ENCODE assay signal across 11 cellular contexts in the genomic region with DNA sequence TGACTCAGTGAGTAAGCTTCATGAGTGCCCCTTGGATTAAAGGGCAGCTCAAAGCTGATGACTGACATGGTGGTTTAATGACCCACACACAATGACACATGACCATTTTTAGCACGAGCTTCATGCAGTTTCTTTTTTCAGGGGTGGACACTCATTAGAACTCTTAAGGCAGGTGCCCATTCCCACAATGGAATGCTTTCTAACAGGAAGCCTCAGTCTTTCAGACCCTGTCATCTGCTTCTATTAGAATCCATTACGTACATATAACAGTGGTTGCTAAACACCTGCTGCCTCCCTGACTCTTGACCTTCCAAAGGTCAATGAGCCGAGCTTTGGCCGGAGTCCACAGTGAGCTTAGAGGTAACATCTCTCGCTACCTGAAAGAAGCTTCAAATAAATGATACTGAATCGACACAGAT. TPM values are rescaled to one million over a fixed set of nuclear protein-coding genes. Genes with fewer than 3 reads are reported as not detected.
DNase-seq lines count a peak whose midpoint lies in the region; ATAC-seq, FAIRE-seq and TF ChIP-seq lines count a peak whose summit lies in the region.
"Had no signal": no experiment of that assay in that cellular context is flagged by ENCODE, and none has a peak within 500 bp of the region (broad histone marks: within the 10 kb centered on the region; RNA-seq: fewer than 3 reads in every experiment).

No MANE protein-coding gene starts in this region.

- H3K9me3 ChIP-seq in heart left ventricle (peaks cover 0 to 7% (median 0%) of the 10 kb centered on the region in 12 donors), mesenchymal stem cell (ENCODE audit: control insufficient read depth, low read length) (peaks cover 3% of the 10 kb centered on the region), uterus (no peaks in the 10 kb centered on the region)
- no peaks in the 10 kb centered on the region for H3K9me3 ChIP-seq in effector memory CD4-positive, alpha-beta T cell (ENCODE audit: control insufficient read depth, low read length)
- H3K9me3 ChIP-seq: body of pancreas had no signal

- no peak for TF ChIP-seq CTCF in heart left ventricle (IDR thresholded peaks at IDR 0.05)
- TF ChIP-seq CTCF in bronchial epithelial cell (IDR thresholded peaks at IDR 0.05; ENCODE audit: insufficient read depth, low read length, severe bottlenecking): no peak
- no peak for TF ChIP-seq CTCF in uterus (IDR thresholded peaks at IDR 0.05)

- no peaks in the 10 kb centered on the region for H3K27me3 Mint-ChIP-seq in activated T-cell treated with anti-CD3 and anti-CD28 coated beads, Interleukin-2, amount 50 U/mL, for 4 hours (ENCODE audit: low read depth)

- H3K4me1 ChIP-seq in heart left ventricle (peaks cover 0 to 38% (median 27%) of the 10 kb centered on the region in 12 donors), mesenchymal stem cell (ENCODE audit: control insufficient read depth, insufficient read depth, low read depth, low read length) (peaks cover 11% of the 10 kb centered on the region), uterus (peaks cover 13 to 23% of the 10 kb centered on the region in 2 donors)
- no peaks in the 10 kb centered on the region for H3K4me1 ChIP-seq in effector memory CD4-positive, alpha-beta T cell (ENCODE audit: control insufficient read depth, insufficient read depth, low read length, poor library complexity, severe bottlenecking)

- WGBS in heart left ventricle, 4 donors: 69 to 79% (median 76%) methylated on average over 6 of the region's 6 CpGs
- 52% methylated on average over 6 of the region's 6 CpGs for WGBS in mesenchymal stem cell

- H2BK5ac ChIP-seq in mesenchymal stem cell (ENCODE audit: low read depth, low read length, poor library complexity, severe bottlenecking): no peak overlapping the region

- TF ChIP-seq POLR2A in heart left ventricle (IDR thresholded peaks at IDR 0.05): no peak
- no peak for TF ChIP-seq POLR2A in uterus (IDR thresholded peaks at IDR 0.05)

- H3K79me1 ChIP-seq in mesenchymal stem cell (replicated peaks; ENCODE audit: low read length, poor library complexity, severe bottlenecking): no peaks in the 10 kb centered on the region

- H3K23ac ChIP-seq in mesenchymal stem cell (ENCODE audit: low read length in 2 of 2): no peak overlapping the region

- intact Hi-C loops in heart left ventricle (cut with DNase I): loop anchor here in 7 of 10 donors (2.0 to 10.0 kb wide), 6 partner anchors 48 to 285 kb away; partner anchors contain the start of genes ELAPOR1 (in 2 of the 7) and GPSM2 (in 1 of the 7)
- intact Hi-C loops in left ventricle myocardium superior (cut with micrococcal nuclease): no loop called here
- intact Hi-C loops in uterus (cut with DNase I; ENCODE audit: low total_unique reads): no loop called here

- no peak overlapping the region for H2AFZ ChIP-seq in mesenchymal stem cell (ENCODE audit: low read depth, low read length)

- H3K4me3 ChIP-seq in heart left ventricle: no peak overlapping the region
- no peak overlapping the region for H3K4me3 ChIP-seq in bronchial epithelial cell (ENCODE audit: low read depth, low read length)
- peak overlapping the region in 1 of 2 experiments; percentile 66 for H3K4me3 ChIP-seq in mesenchymal stem cell (ENCODE audit: insufficient read depth in 1 of 2, low read depth in 1 of 2, low read length in 2 of 2)
- H3K4me3 ChIP-seq in uterus: no peak overlapping the region
- H3K4me3 ChIP-seq in effector memory CD4-positive, alpha-beta T cell (ENCODE audit: insufficient read depth, low read depth, low read length, poor library complexity, severe bottlenecking): no peak overlapping the region
- H3K4me3 ChIP-seq: body of pancreas had no signal

- H3K4me1 Mint-ChIP-seq in activated T-cell treated with anti-CD3 and anti-CD28 coated beads, Interleukin-2, amount 50 U/mL, for 4 hours (ENCODE audit: low read depth): peaks cover 2% of the 10 kb centered on the region

- H3K36me3 ChIP-seq in heart left ventricle (no peaks in the 10 kb centered on the region), bronchial epithelial cell (ENCODE audit: control insufficient read depth, insufficient read depth, low read length) (no peaks in the 10 kb centered on the region), mesenchymal stem cell (ENCODE audit: control insufficient read depth in 1 of 2, insufficient read depth in 2 of 2, low read depth in 1 of 2, low read length in 2 of 2) (no peaks in the 10 kb centered on the region), uterus (no peaks in the 10 kb centered on the region)
- H3K36me3 ChIP-seq in effector memory CD4-positive, alpha-beta T cell (ENCODE audit: control insufficient read depth, insufficient read depth, low read length): no peaks in the 10 kb centered on the region

- H3K27me3 ChIP-seq in heart left ventricle: no peaks in the 10 kb centered on the region
- H3K27me3 ChIP-seq in bronchial epithelial cell (ENCODE audit: control insufficient read depth, insufficient read depth, low read length): no peaks in the 10 kb centered on the region
- H3K27me3 ChIP-seq in mesenchymal stem cell (ENCODE audit: control insufficient read depth in 1 of 2, insufficient read depth in 1 of 2, low read length in 2 of 2): no peaks in the 10 kb centered on the region
- H3K27me3 ChIP-seq in uterus: no peaks in the 10 kb centered on the region
- no peaks in the 10 kb centered on the region for H3K27me3 ChIP-seq in effector memory CD4-positive, alpha-beta T cell (replicated peaks; ENCODE audit: control insufficient read depth, insufficient read depth, low read length, poor library complexity, severe bottlenecking)
- H3K27me3 ChIP-seq: body of pancreas had no signal

- peak overlapping the region in 1 of 2 experiments; percentile 57 for H2BK12ac ChIP-seq in mesenchymal stem cell (ENCODE audit: low read length in 2 of 2)

- no peak overlapping the region for H2BK15ac ChIP-seq in mesenchymal stem cell (ENCODE audit: low read depth, poor library complexity, severe bottlenecking)

- ATAC-seq in heart left ventricle (peak in 1 of 4 donors; percentile 9), left ventricle myocardium superior (no peak)
- ATAC-seq in activated T-cell treated with anti-CD3 and anti-CD28 coated beads, Interleukin-2, amount 50 U/mL, for 4 hours: no peak

- no peak overlapping the region for H3K14ac ChIP-seq in mesenchymal stem cell (ENCODE audit: low read length in 2 of 2)

- H3K4ac ChIP-seq in mesenchymal stem cell (ENCODE audit: low read depth in 1 of 2, low read length in 2 of 2): peak overlapping the region; percentile 24 to 89

- no peak overlapping the region for H4K91ac ChIP-seq in mesenchymal stem cell (ENCODE audit: low read length)

- H3K27ac ChIP-seq in heart left ventricle (peak overlapping the region in 8 of 12 donors; percentile 30 to 88 (median 74)), mesenchymal stem cell (ENCODE audit: low read length, poor library complexity, severe bottlenecking) (no peak overlapping the region), uterus (peak overlapping the region; percentile 85 to 92)
- H3K27ac ChIP-seq in effector memory CD4-positive, alpha-beta T cell (ENCODE audit: insufficient read depth, low read length, poor library complexity, severe bottlenecking): no peak overlapping the region

- H3K18ac ChIP-seq in mesenchymal stem cell (ENCODE audit: low read depth in 1 of 2, low read length in 2 of 2): no peak overlapping the region

- no peak overlapping the region for H3K4me3 Mint-ChIP-seq in activated T-cell treated with anti-CD3 and anti-CD28 coated beads, Interleukin-2, amount 50 U/mL, for 4 hours

- FAIRE-seq in bronchial epithelial cell (lab: Jason Lieb, UNC): no peak

- no peaks in the 10 kb centered on the region for H3K36me3 Mint-ChIP-seq in activated T-cell treated with anti-CD3 and anti-CD28 coated beads, Interleukin-2, amount 50 U/mL, for 4 hours (ENCODE audit: insufficient read depth)

- no peak overlapping the region for H2BK120ac ChIP-seq in mesenchymal stem cell (ENCODE audit: low read depth, low read length)

- no peaks in the 10 kb centered on the region for H3K9me3 Mint-ChIP-seq in activated T-cell treated with anti-CD3 and anti-CD28 coated beads, Interleukin-2, amount 50 U/mL, for 4 hours

- DNase-seq in heart left ventricle: no peak
- DNase-seq in left ventricle myocardium superior: no peak
- DNase-seq in bronchial epithelial cell (ENCODE audit: low read depth): peak; percentile 59
- peak; percentile 76 for DNase-seq in mesenchymal stem cell
- DNase-seq in uterus: no peak
- no peak for DNase-seq in SIG-M5 (lab: John Stamatoyannopoulos, UW)
- DNase-seq in effector memory CD4-positive, alpha-beta T cell: no peak
- no peak for DNase-seq in activated T-cell treated with anti-CD3 and anti-CD28 coated beads, Interleukin-2, amount 50 U/mL, for 4 hours
- DNase-seq: body of pancreas, NCI-H1048 had no signal

- H3K4me2 ChIP-seq in mesenchymal stem cell (ENCODE audit: low read length, poor library complexity, severe bottlenecking): no peak overlapping the region

- H2AK5ac ChIP-seq in mesenchymal stem cell (ENCODE audit: low read length, severe bottlenecking): peak overlapping the region; percentile 29

- H4K8ac ChIP-seq in mesenchymal stem cell (ENCODE audit: low read length): no peak overlapping the region

- peak overlapping the region; percentile 87 for H3K9ac ChIP-seq in mesenchymal stem cell (ENCODE audit: low read length)

RNA-seq across cellular contexts. Expression of gene AKNAD1, which starts 27.4 kb away (rescaled TPM):
- total RNA-seq in heart left ventricle (under 1 TPM in 1 of 9 donors, not detected in 8; 0.59 TPM), left ventricle myocardium superior (not detected), bronchial epithelial cell (0.26 TPM in 1 of 2 replicates, not detected in the other), uterus (10 to 100 TPM in 1 of 4 donors, under 1 TPM in 2, not detected in 1; 0.29 to 23.3 (median 0.98) TPM)
- polyA plus RNA-seq in heart left ventricle: under 1 TPM in 1 of 2 donors, not detected in 1; 0.14 TPM
- 0.86 TPM for polyA plus RNA-seq in mesenchymal stem cell (2013, experiment 1 of 2)
- 0.81 TPM for polyA plus RNA-seq in mesenchymal stem cell (2013, experiment 2 of 2)
- total RNA-seq in activated T-cell treated with anti-CD3 and anti-CD28 coated beads, Interleukin-2, amount 50 U/mL, for 4 hours: not detected
- total RNA-seq: body of pancreas, pulmonary artery endothelial cell had no signal

RNA-seq across cellular contexts. Expression of gene GPSM2, which starts 47.3 kb away (rescaled TPM):
- total RNA-seq in heart left ventricle: 1 to 10 TPM in 8 of 9 donors, under 1 TPM in 1; 1.00 to 7.0 (median 2.4) TPM
- 1 to 10 TPM in 1 of 2 donors, under 1 TPM in 1; 0.72 to 4.4 TPM for polyA plus RNA-seq in heart left ventricle
- total RNA-seq in left ventricle myocardium superior: 4.9 TPM
- total RNA-seq in bronchial epithelial cell: 58.9 and 62.7 TPM in 2 replicates
- polyA plus RNA-seq in mesenchymal stem cell (2013, experiment 1 of 2): 10.5 TPM
- polyA plus RNA-seq in mesenchymal stem cell (2013, experiment 2 of 2): 10.6 TPM
- total RNA-seq in uterus: 10 to 100 TPM in 3 of 4 donors, 1 to 10 TPM in 1; 8.5 to 61.3 (median 16.8) TPM
- 1 to 10 TPM in 2 of 3 donors, under 1 TPM in 1; 0.91 to 1.4 (median 1.3) TPM for total RNA-seq in activated T-cell treated with anti-CD3 and anti-CD28 coated beads, Interleukin-2, amount 50 U/mL, for 4 hours

Comparison
In these comparisons a context has a peak if more than half of its experiments do, and no peak if none do; other contexts are left out.
1. intact Hi-C loops: an anchor here in heart left ventricle (2.0 to 10.0 kb wide); none called in left ventricle myocardium superior and uterus.
2. DNase-seq: peak in bronchial epithelial cell (single experiment) and mesenchymal stem cell (single experiment); none in heart left ventricle (0 of 5), left ventricle myocardium superior (single experiment), uterus (0 of 2), SIG-M5 (single experiment), effector memory CD4-positive, alpha-beta T cell (0 of 3) and activated T-cell treated with anti-CD3 and anti-CD28 coated beads, Interleukin-2, amount 50 U/mL, for 4 hours (single experiment).
3. H3K27ac ChIP-seq: peak in heart left ventricle (8 of 12) and uterus (2 of 2); none in mesenchymal stem cell (single experiment) and effector memory CD4-positive, alpha-beta T cell (single experiment).